26 cellular contexts compared by ENCODE assay signal in genomic region chr6:168541307-168541706, GRCh38.
DNase-seq lines count a peak whose midpoint lies in the region; ATAC-seq and TF ChIP-seq lines count a peak whose summit lies in the region.
"Had no signal": no experiment of that assay in that cellular context is flagged by ENCODE, and none has a peak within 500 bp of the region (broad histone marks: within the 10 kb centered on the region; RNA-seq: fewer than 3 reads in every experiment).

No MANE protein-coding gene starts in this region.

- H3K9ac ChIP-seq in stomach smooth muscle (ENCODE audit: low read length in 2 of 2) (peak overlapping the region in 1 of 2 donors; percentile 29), colonic mucosa (ENCODE audit: low read depth in 2 of 2, low read length in 2 of 2) (no peak overlapping the region)

- H3K9me3 ChIP-seq in esophagus muscularis mucosa (no peaks in the 10 kb centered on the region), hepatocyte (ENCODE audit: low read depth) (no peaks in the 10 kb centered on the region), stomach smooth muscle (ENCODE audit: control insufficient read depth in 2 of 2, low read length in 2 of 2) (no peaks in the 10 kb centered on the region), colonic mucosa (no peaks in the 10 kb centered on the region)
- H3K9me3 ChIP-seq: neutrophil, psoas muscle, thyroid gland had no signal

- DNase-seq in H7: peak; percentile 45
- DNase-seq in esophagus muscularis mucosa (ENCODE audit: extremely low spot score): no peak
- peak; percentile 34 for DNase-seq in hepatocyte (ENCODE audit: low spot score)
- no peak for DNase-seq in colonic mucosa
- no peak for DNase-seq in NCI-H510A (lab: John Stamatoyannopoulos, UW)
- DNase-seq in NCI-H524 (lab: John Stamatoyannopoulos, UW): no peak
- DNase-seq: activated B cell treated with CpG ODN at 0.5 μM for 24 hours; activated naive CD4-positive, alpha-beta T cell treated with anti-CD3 and anti-CD28 coated beads, Interleukin-2, amount 10 ng/mL, durations not matched to agents 7 days and 5 days; AML-193; caudate nucleus; CD8-positive, alpha-beta memory T cell; dorsolateral prefrontal cortex; kidney; NCI-H1092 treated with DMSO at 0.1 percent for 48 hours; NCI-H187 treated with DMSO at 0.1 percent for 48 hours; NCI-H774; psoas muscle; small intestine; T-helper 9 cell; thyroid gland had no signal

- H3K4me3 ChIP-seq in H7 (ENCODE audit: insufficient read depth, low read depth, low read length) (no peak overlapping the region), esophagus muscularis mucosa (no peak overlapping the region), hepatocyte (no peak overlapping the region), stomach smooth muscle (ENCODE audit: low read length in 2 of 2) (no peak overlapping the region), colonic mucosa (no peak overlapping the region)
- H3K4me3 ChIP-seq: dorsolateral prefrontal cortex, lung, psoas muscle, thyroid gland had no signal

- no peak overlapping the region for H2AFZ ChIP-seq in hepatocyte

- no peak for ATAC-seq in HG02938 (IDR thresholded peaks at IDR 0.05; ENCODE audit: unreplicated experiment)
- ATAC-seq: foreskin keratinocyte; stimulated activated memory B cell treated with anti-CD40 and anti-IgM and Interleukin-4, amounts not matched to agents 10 μg/mL and 1 μg/mL and 100 μg/mL, for 72 hours had no signal

- no peaks in the 10 kb centered on the region for H4K20me1 ChIP-seq in hepatocyte (ENCODE audit: insufficient read depth, poor library complexity, severe bottlenecking)

- H3K27me3 ChIP-seq in H7 (ENCODE audit: control insufficient read depth, insufficient read depth, low read length) (no peaks in the 10 kb centered on the region), esophagus muscularis mucosa (no peaks in the 10 kb centered on the region), hepatocyte (peaks cover 5% of the 10 kb centered on the region), stomach smooth muscle (ENCODE audit: control insufficient read depth in 1 of 2, insufficient read depth in 2 of 2, low read length in 2 of 2) (no peaks in the 10 kb centered on the region), colonic mucosa (no peaks in the 10 kb centered on the region)
- H3K27me3 ChIP-seq: foreskin keratinocyte, neutrophil, thyroid gland had no signal

- no peak for TF ChIP-seq CTCF in esophagus muscularis mucosa (IDR thresholded peaks at IDR 0.05)
- no peak for TF ChIP-seq CTCF in hepatocyte (IDR thresholded peaks at IDR 0.05; ENCODE audit: poor library complexity)
- no peak for TF ChIP-seq CTCF in colonic mucosa (IDR thresholded peaks at IDR 0.05)

- no peak for TF ChIP-seq EP300 in esophagus muscularis mucosa (IDR thresholded peaks at IDR 0.05)

- no peaks in the 10 kb centered on the region for H3K9me2 ChIP-seq in hepatocyte (replicated peaks; ENCODE audit: insufficient read depth)

- H3K79me2 ChIP-seq in hepatocyte: no peaks in the 10 kb centered on the region

- intact Hi-C loops in esophagus muscularis mucosa (cut with DNase I) (no loop called here), colonic mucosa (cut with DNase I) (no loop called here)

- H3K4me2 ChIP-seq in hepatocyte: peak overlapping the region; percentile 42

- peaks cover 35 to 79% (median 61%) of the 10 kb centered on the region in 4 donors for H3K4me1 ChIP-seq in esophagus muscularis mucosa
- peaks cover 12% of the 10 kb centered on the region for H3K4me1 ChIP-seq in hepatocyte (ENCODE audit: insufficient read depth)
- peaks cover 66% of the 10 kb centered on the region for H3K4me1 ChIP-seq in stomach smooth muscle (ENCODE audit: control insufficient read depth, insufficient read depth, low read length)
- no peaks in the 10 kb centered on the region for H3K4me1 ChIP-seq in colonic mucosa
- H3K4me1 ChIP-seq: foreskin keratinocyte, thyroid gland had no signal

- 64% methylated on average over 4 of the region's 4 CpGs for WGBS in esophagus muscularis mucosa
- 57% methylated on average over 4 of the region's 4 CpGs for WGBS in hepatocyte (ENCODE audit: low lambda C conversion rate, missing lambda C conversion rate)

- H3K27ac ChIP-seq in esophagus muscularis mucosa (replicated peaks in 1 of 4): peak overlapping the region; percentile 69 to 90 (median 79)
- H3K27ac ChIP-seq in hepatocyte: peak overlapping the region; percentile 73
- peak overlapping the region; percentile 99 for H3K27ac ChIP-seq in stomach smooth muscle (ENCODE audit: low read length)
- no peak overlapping the region for H3K27ac ChIP-seq in colonic mucosa
- H3K27ac ChIP-seq: foreskin keratinocyte, neutrophil, thyroid gland had no signal

- no peaks in the 10 kb centered on the region for H3K36me3 ChIP-seq in H7 (replicated peaks; ENCODE audit: control insufficient read depth, insufficient read depth, low read length)
- H3K36me3 ChIP-seq in esophagus muscularis mucosa: peaks cover 0 to 7% (median 2%) of the 10 kb centered on the region in 4 donors
- no peaks in the 10 kb centered on the region for H3K36me3 ChIP-seq in hepatocyte (replicated peaks; ENCODE audit: insufficient read depth, low read depth)
- peaks cover 9 to 17% of the 10 kb centered on the region in 2 donors for H3K36me3 ChIP-seq in stomach smooth muscle (ENCODE audit: control insufficient read depth in 2 of 2, insufficient read depth in 2 of 2, low read length in 2 of 2)
- no peaks in the 10 kb centered on the region for H3K36me3 ChIP-seq in colonic mucosa
- H3K36me3 ChIP-seq: neutrophil, thyroid gland had no signal

- no peak for TF ChIP-seq POLR2A in esophagus muscularis mucosa (IDR thresholded peaks at IDR 0.05; ENCODE audit: low read depth)

Comparison
In these comparisons a context has a peak if more than half of its experiments do, and no peak if none do; other contexts are left out.
1. DNase-seq: peak in H7 (single experiment) and hepatocyte (single experiment); none in esophagus muscularis mucosa (single experiment), colonic mucosa (single experiment), NCI-H510A (single experiment) and NCI-H524 (0 of 2).